11 cellular contexts compared by ENCODE assay signal in genomic region chr3:149376728-149377407, GRCh38. TPM values are rescaled to one million over a fixed set of nuclear protein-coding genes. Genes with fewer than 3 reads are reported as not detected.
DNase-seq lines count a peak whose midpoint lies in the region; ATAC-seq and TF ChIP-seq lines count a peak whose summit lies in the region.
"Had no signal": no experiment of that assay in that cellular context is flagged by ENCODE, and none has a peak within 500 bp of the region (broad histone marks: within the 10 kb centered on the region; RNA-seq: fewer than 3 reads in every experiment).

No MANE protein-coding gene starts in this region.

- DNase-seq in COR-L47 (lab: John Stamatoyannopoulos, UW) (peak; percentile 18), SJSA1 (ENCODE audit: low read depth in 1 of 2, low spot score in 2 of 2) (peak in 1 of 2 experiments; percentile 46), fibroblast of the aortic adventitia (ENCODE audit: low read depth) (peak; percentile 78), OCI-M2 (lab: John Stamatoyannopoulos, UW; ENCODE audit: unreplicated experiment) (no peak), HuH-7 (ENCODE audit: low spot score) (no peak)
- DNase-seq in activated CD4-positive, alpha-beta T cell treated with anti-CD3 and anti-CD28 coated beads for 1 hour = no peak
- DNase-seq: activated effector memory CD4-positive, alpha-beta T cell treated with Interleukin-2 at 50 U/mL for 16 hours; CD4-positive, CD25-positive, alpha-beta regulatory T cell had no signal

- H3K9me3 ChIP-seq in SJSA1 (replicated peaks) = no peaks in the 10 kb centered on the region
- H3K9me3 ChIP-seq in parathyroid adenoma (ENCODE audit: control insufficient read depth, low read length) = no peaks in the 10 kb centered on the region

- no peaks in the 10 kb centered on the region for H3K79me2 ChIP-seq in parathyroid adenoma

- H3K4me3 ChIP-seq in SJSA1 (peak overlapping the region; percentile 45), fibroblast of the aortic adventitia (ENCODE audit: low read depth, low read length) (peak overlapping the region; percentile 77), parathyroid adenoma (ENCODE audit: low read depth, low read length) (peak overlapping the region; percentile 1)

- H3K9ac ChIP-seq in parathyroid adenoma = no peak overlapping the region

- peaks cover 52% of the 10 kb centered on the region for H3K4me1 ChIP-seq in SJSA1 (replicated peaks)
- H3K4me1 ChIP-seq in parathyroid adenoma = no peaks in the 10 kb centered on the region

- no peak for ATAC-seq in GM18517 (IDR thresholded peaks at IDR 0.05; ENCODE audit: unreplicated experiment)

- H3K36me3 ChIP-seq in SJSA1 (peaks cover 37% of the 10 kb centered on the region), parathyroid adenoma (ENCODE audit: control insufficient read depth, insufficient read depth, low read length) (no peaks in the 10 kb centered on the region)

- H3K27me3 ChIP-seq in SJSA1 (replicated peaks) (no peaks in the 10 kb centered on the region), parathyroid adenoma (ENCODE audit: control insufficient read depth, insufficient read depth, low read length) (no peaks in the 10 kb centered on the region)

- H3K27ac ChIP-seq in SJSA1 (peak overlapping the region; percentile 77), parathyroid adenoma (peak overlapping the region; percentile 46)
- H3K27ac ChIP-seq: HL-60 had no signal

- H3K4me2 ChIP-seq in parathyroid adenoma (ENCODE audit: low read length) = no peak overlapping the region

- no peak overlapping the region for H2AFZ ChIP-seq in parathyroid adenoma

- TF ChIP-seq CTCF in fibroblast of the aortic adventitia (IDR thresholded peaks at IDR 0.05; ENCODE audit: insufficient read depth, low read length) = no peak
- no peak for TF ChIP-seq CTCF in parathyroid adenoma (IDR thresholded peaks at IDR 0.05)

RNA-seq across cellular contexts. Expression of gene TM4SF1, which starts 0.6 kb away (rescaled TPM):
- 117 and 140 TPM in 2 replicates for total RNA-seq in SJSA1 (2014; rRNA removed; shearing (Covaris generic))
- 213 and 299 TPM in 2 replicates for total RNA-seq in fibroblast of the aortic adventitia (ENCODE audit: low replicate concordance)

RNA-seq across cellular contexts. Expression of gene TM4SF18, which starts 43.4 kb away (rescaled TPM):
- total RNA-seq in SJSA1 (2014; rRNA removed; shearing (Covaris generic)) = 2.4 and 10.4 TPM in 2 replicates
- total RNA-seq in fibroblast of the aortic adventitia (ENCODE audit: low replicate concordance) = 0.27 and 1.3 TPM in 2 replicates
- total RNA-seq: CD4-positive, CD25-positive, alpha-beta regulatory T cell had no signal

Comparison
In these comparisons a context has a peak if more than half of its experiments do, and no peak if none do; other contexts are left out.
1. DNase-seq: peak in COR-L47 (single experiment) and fibroblast of the aortic adventitia (single experiment); none in activated CD4-positive, alpha-beta T cell treated with anti-CD3 and anti-CD28 coated beads for 1 hour (single experiment), OCI-M2 (single experiment) and HuH-7 (single experiment).
2. H3K4me3 ChIP-seq: peak in every context shown above with its lines; median percentile 77 in fibroblast of the aortic adventitia; 45 in SJSA1; 1 in parathyroid adenoma.